ENCODE assay signal across 8 cellular contexts in genomic region chr10:110226926-110227641, GRCh38. TPM values are rescaled to one million over a fixed set of nuclear protein-coding genes. Genes with fewer than 3 reads are reported as not detected.
DNase-seq lines count a peak whose midpoint lies in the region; ATAC-seq and TF ChIP-seq lines count a peak whose summit lies in the region.

No MANE protein-coding gene starts in this region.

- no peaks in the 10 kb centered on the region for H3K9me3 ChIP-seq in duodenal mucosa (ENCODE audit: control insufficient read depth in 1 of 2, low read length in 2 of 2)

- peaks cover 4 to 6% of the 10 kb centered on the region in 2 donors for H3K36me3 ChIP-seq in duodenal mucosa (ENCODE audit: control insufficient read depth in 1 of 2, insufficient read depth in 2 of 2, low read length in 2 of 2)

- intact Hi-C loops in lower leg skin (cut with DNase I; ENCODE audit: low total_unique reads) = no loop called here

- 2% methylated on average over 42 to 53 of the region's 71 CpGs for WGBS in lower leg skin, 2 donors

- no peak for TF ChIP-seq POLR2A in lower leg skin (IDR thresholded peaks at IDR 0.05)

- no peak for TF ChIP-seq CTCF in lower leg skin (IDR thresholded peaks at IDR 0.05)

- peak; percentile 17 for DNase-seq in NCI-H1105 treated with DMSO at 0.1 percent for 48 hours (lab: John Stamatoyannopoulos, UW)
- no peak for DNase-seq in NCI-H1105 (lab: John Stamatoyannopoulos, UW)
- DNase-seq in NCI-H1694 treated with DMSO at 0.1 percent for 48 hours (lab: John Stamatoyannopoulos, UW) = peak; percentile 54
- peak; percentile 82 to 85 for DNase-seq in activated CD4-positive, alpha-beta T cell treated with anti-CD3 and anti-CD28 coated beads, Interleukin-2, amount 50 U/mL, for 4 hours
- DNase-seq in lower leg skin (ENCODE audit: low spot score in 2 of 2) = peak; percentile 68 to 94
- DNase-seq in stimulated activated CD4-positive, alpha-beta T cell treated with anti-CD3 and anti-CD28 coated beads, TNF-alpha, amount 100 ng/mL, for 4 hours (ENCODE audit: low read depth in 3 of 3) = peak; percentile 59 to 77 (median 70)

- H3K4me1 ChIP-seq in duodenal mucosa (ENCODE audit: control insufficient read depth in 1 of 2, insufficient read depth in 2 of 2, low read length in 2 of 2) = peaks cover 5 to 11% of the 10 kb centered on the region in 2 donors

- peak overlapping the region; percentile 92 for H3K27ac ChIP-seq in duodenal mucosa (ENCODE audit: low read depth, low read length)

- H3K9ac ChIP-seq in duodenal mucosa (ENCODE audit: low read depth in 1 of 2, low read length in 2 of 2) = peak overlapping the region in 1 of 2 donors; percentile 69

- H3K27me3 ChIP-seq in duodenal mucosa (ENCODE audit: control insufficient read depth in 1 of 2, insufficient read depth in 2 of 2, low read length in 2 of 2) = no peaks in the 10 kb centered on the region

- H3K4me3 ChIP-seq in duodenal mucosa (ENCODE audit: low read depth in 1 of 2, low read length in 2 of 2) (peak overlapping the region; percentile 79 to 87), lower leg skin (ENCODE audit: low read depth, poor library complexity, severe bottlenecking) (peak overlapping the region; percentile 18)

- no peak for ATAC-seq in GM18498 (IDR thresholded peaks at IDR 0.05; ENCODE audit: unreplicated experiment)

RNA-seq across cellular contexts. Expression of gene MXI1, which starts 19.7 kb away (rescaled TPM):
- 100 to 1,000 TPM in 2 of 4 donors, 10 to 100 TPM in 2; 83.9 to 112 (median 99.3) TPM for total RNA-seq in lower leg skin
